ENCODE assay signal across 8 cellular contexts in genomic region chr7:108497082-108497725, GRCh38.
DNase-seq lines count a peak whose midpoint lies in the region; ATAC-seq and TF ChIP-seq lines count a peak whose summit lies in the region.

No MANE protein-coding gene starts in this region.

- H3K4me2 ChIP-seq in MM.1S (ENCODE audit: low read depth, low read length) = no peak overlapping the region

- ATAC-seq in GM21825 (IDR thresholded peaks at IDR 0.05; ENCODE audit: unreplicated experiment) (peak; percentile 62), HG03442 (IDR thresholded peaks at IDR 0.05; ENCODE audit: unreplicated experiment) (no peak)

- H3K27me3 ChIP-seq in MM.1S (replicated peaks; ENCODE audit: insufficient read depth, low read length) = no peaks in the 10 kb centered on the region

- no peaks in the 10 kb centered on the region for H3K4me1 ChIP-seq in MM.1S (ENCODE audit: low read length)

- no peak overlapping the region for H3K27ac ChIP-seq in MM.1S (ENCODE audit: low read length)

- no peaks in the 10 kb centered on the region for H3F3A ChIP-seq in MM.1S (ENCODE audit: insufficient read depth, low read length)

- peak; percentile 96 for TF ChIP-seq CTCF in MM.1S (IDR thresholded peaks at IDR 0.05; ENCODE audit: low read length)
- TF ChIP-seq CTCF in astrocyte of the spinal cord (IDR thresholded peaks at IDR 0.05; ENCODE audit: low read depth, low read length) = peak; percentile 81

- no peak overlapping the region for H3K9ac ChIP-seq in MM.1S (ENCODE audit: low read length)

- no peaks in the 10 kb centered on the region for H3K9me2 ChIP-seq in MM.1S (replicated peaks; ENCODE audit: insufficient read depth, low read length)

- H4K20me1 ChIP-seq in MM.1S (ENCODE audit: insufficient read depth, low read length) = no peaks in the 10 kb centered on the region

- no peak overlapping the region for H2AFZ ChIP-seq in MM.1S (ENCODE audit: low read length)

- no peaks in the 10 kb centered on the region for H3K79me2 ChIP-seq in MM.1S (ENCODE audit: low read length)

- H3K4me3 ChIP-seq in MM.1S (ENCODE audit: low read length) (no peak overlapping the region), astrocyte of the spinal cord (ENCODE audit: low read depth, low read length) (no peak overlapping the region)

- H3K9me3 ChIP-seq in MM.1S (replicated peaks; ENCODE audit: insufficient read depth, low read length) = no peaks in the 10 kb centered on the region

- DNase-seq in EH (ENCODE audit: low read depth) = peak; percentile 58
- peak; percentile 72 for DNase-seq in MM.1S
- DNase-seq in SHP77 treated with DMSO at 0.1 percent for 48 hours (lab: John Stamatoyannopoulos, UW) = peak; percentile 37
- DNase-seq in astrocyte of the spinal cord (ENCODE audit: low read depth, low spot score) = peak; percentile 59
- peak; percentile 81 for DNase-seq in inferior parietal cortex (ENCODE audit: extremely low spot score)
- DNase-seq in stimulated activated CD4-positive, alpha-beta T cell treated with anti-CD3 and anti-CD28 coated beads, Interleukin-2, amount 100 ng/mL, for 4 hours (ENCODE audit: low read depth) = peak; percentile 39

- in situ Hi-C loops in astrocyte of the spinal cord (cut with HindIII; ENCODE audit: low sequenced_read_pairs) = loop anchor here (25.0 kb wide), 1 partner anchor 310 kb away; no protein-coding TSS in a partner anchor

- H3K36me3 ChIP-seq in MM.1S (replicated peaks; ENCODE audit: insufficient read depth, low read length) = no peaks in the 10 kb centered on the region
